ENCODE assay signal across 8 cellular contexts in the genomic region with DNA sequence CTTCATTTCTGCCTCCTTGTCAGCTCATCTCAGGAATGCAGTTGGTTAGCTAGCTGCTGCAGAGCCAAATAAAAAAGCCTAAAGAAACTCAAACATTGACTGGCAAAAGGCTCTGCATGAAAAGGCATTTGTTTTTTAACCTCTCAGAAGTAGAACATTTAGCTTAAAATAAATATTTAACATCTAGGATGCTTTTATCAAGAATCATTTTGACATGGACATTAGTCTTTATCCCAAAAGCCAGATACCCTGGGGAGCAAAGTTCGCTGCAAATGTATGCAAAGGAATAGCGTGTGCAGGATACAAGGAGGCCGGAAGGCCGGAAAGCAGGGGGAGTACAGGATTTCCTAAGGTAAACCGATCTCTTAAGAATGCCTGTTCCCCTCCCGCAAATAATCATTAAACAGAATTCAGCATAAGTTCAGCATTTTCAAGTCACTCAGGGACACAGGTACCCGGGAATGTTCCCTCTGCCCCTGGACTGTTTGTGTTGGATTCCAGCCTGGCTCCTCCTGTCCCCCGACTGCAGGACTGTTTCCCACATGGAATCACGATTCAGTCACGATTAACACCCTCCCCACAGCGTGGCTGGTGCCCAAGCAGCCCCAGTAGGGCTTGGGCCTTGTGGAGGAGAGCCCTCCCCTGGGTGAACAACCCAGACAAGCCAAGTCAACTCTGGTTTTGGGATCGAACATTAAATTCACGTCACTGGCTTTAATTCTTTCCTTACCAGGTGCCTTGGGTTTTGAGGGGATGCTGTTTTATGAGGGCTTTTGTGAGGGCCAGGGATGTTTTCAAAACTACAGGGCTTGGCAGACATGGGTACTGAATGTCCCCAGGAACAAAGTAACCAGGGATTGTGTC.
DNase-seq lines count a peak whose midpoint lies in the region; TF ChIP-seq lines count a peak whose summit lies in the region.

No MANE protein-coding gene starts in this region.

- H3K27me3 ChIP-seq in ascending aorta (no peaks in the 10 kb centered on the region), hepatocyte (no peaks in the 10 kb centered on the region), skeletal muscle tissue (ENCODE audit: control insufficient read depth in 3 of 3, insufficient read depth in 3 of 3, low read length in 3 of 3) (no peaks in the 10 kb centered on the region), colonic mucosa (no peaks in the 10 kb centered on the region)

- DNase-seq in HT1080 (ENCODE audit: low read depth) = peak; percentile 33
- peak in 1 of 2 donors; percentile 74 for DNase-seq in ascending aorta (ENCODE audit: low spot score in 2 of 2)
- no peak for DNase-seq in hepatocyte (ENCODE audit: low spot score)
- DNase-seq in colonic mucosa = no peak
- no peak for DNase-seq in NCI-H1105 (lab: John Stamatoyannopoulos, UW)
- no peak for DNase-seq in activated gamma-delta T cell (lab: John Stamatoyannopoulos, UW)
- no peak for DNase-seq in DMS53 (lab: John Stamatoyannopoulos, UW)

- H3K4me3 ChIP-seq in ascending aorta (no peak overlapping the region), hepatocyte (no peak overlapping the region), skeletal muscle tissue (ENCODE audit: low read length in 3 of 3) (no peak overlapping the region), colonic mucosa (no peak overlapping the region)

- no peaks in the 10 kb centered on the region for H3K9me2 ChIP-seq in hepatocyte (replicated peaks; ENCODE audit: insufficient read depth)

- H3K4me2 ChIP-seq in hepatocyte = peak overlapping the region; percentile 65

- H3K36me3 ChIP-seq in ascending aorta (peaks cover 4% of the 10 kb centered on the region in 2 donors), hepatocyte (replicated peaks; ENCODE audit: insufficient read depth, low read depth) (no peaks in the 10 kb centered on the region), skeletal muscle tissue (ENCODE audit: control insufficient read depth in 3 of 3, insufficient read depth in 3 of 3, low read length in 3 of 3) (peaks cover 0 to 3% (median 0%) of the 10 kb centered on the region in 3 donors), colonic mucosa (no peaks in the 10 kb centered on the region)

- H3K27ac ChIP-seq in ascending aorta (peak overlapping the region; percentile 86 to 93), hepatocyte (peak overlapping the region; percentile 92), skeletal muscle tissue (ENCODE audit: low read depth, low read length) (peak overlapping the region; percentile 16), colonic mucosa (no peak overlapping the region)

- no peaks in the 10 kb centered on the region for H4K20me1 ChIP-seq in hepatocyte (ENCODE audit: insufficient read depth, poor library complexity, severe bottlenecking)

- peaks cover 11 to 47% of the 10 kb centered on the region in 2 donors for H3K4me1 ChIP-seq in ascending aorta
- peaks cover 36% of the 10 kb centered on the region for H3K4me1 ChIP-seq in hepatocyte (ENCODE audit: insufficient read depth)
- peaks cover 33 to 42% (median 38%) of the 10 kb centered on the region in 3 donors for H3K4me1 ChIP-seq in skeletal muscle tissue (ENCODE audit: control insufficient read depth in 3 of 3, insufficient read depth in 3 of 3, low read length in 3 of 3)
- H3K4me1 ChIP-seq in colonic mucosa = peaks cover 3% of the 10 kb centered on the region

- no peaks in the 10 kb centered on the region for H3K9me3 ChIP-seq in ascending aorta
- no peaks in the 10 kb centered on the region for H3K9me3 ChIP-seq in hepatocyte (ENCODE audit: low read depth)
- H3K9me3 ChIP-seq in skeletal muscle tissue (ENCODE audit: control insufficient read depth in 3 of 3, low read length in 3 of 3) = no peaks in the 10 kb centered on the region
- H3K9me3 ChIP-seq in colonic mucosa = no peaks in the 10 kb centered on the region

- peak overlapping the region; percentile 4 for H2AFZ ChIP-seq in hepatocyte

- peaks cover 54% of the 10 kb centered on the region for H3K79me2 ChIP-seq in hepatocyte

- H3K9ac ChIP-seq in skeletal muscle tissue (ENCODE audit: low read depth in 1 of 3, low read length in 3 of 3) (peak overlapping the region in 2 of 3 donors; percentile 25), colonic mucosa (ENCODE audit: low read depth in 2 of 2, low read length in 2 of 2) (peak overlapping the region in 1 of 2 donors; percentile 5)

- 13% methylated on average over 13 of the region's 13 CpGs for WGBS in hepatocyte (ENCODE audit: low lambda C conversion rate, missing lambda C conversion rate)

- intact Hi-C loops in ascending aorta (cut with DNase I) (loop anchor here (1.0 to 5.0 kb wide), 3 partner anchors 53 to 382 kb away; partner anchors contain the start of gene PARP12), colonic mucosa (cut with DNase I) (no loop called here)

- TF ChIP-seq CTCF in ascending aorta (IDR thresholded peaks at IDR 0.05) (no peak), hepatocyte (IDR thresholded peaks at IDR 0.05; ENCODE audit: poor library complexity) (no peak), colonic mucosa (IDR thresholded peaks at IDR 0.05) (no peak)
